20 cellular contexts compared by ENCODE assay signal in genomic region chr18:22015156-22015555, GRCh38.
DNase-seq lines count a peak whose midpoint lies in the region; ATAC-seq, FAIRE-seq and TF ChIP-seq lines count a peak whose summit lies in the region.
"Had no signal": no experiment of that assay in that cellular context is flagged by ENCODE, and none has a peak within 500 bp of the region (broad histone marks: within the 10 kb centered on the region; RNA-seq: fewer than 3 reads in every experiment).

No MANE protein-coding gene starts in this region.

- BruUV-seq in MCF 10A (replicated peaks; lab: Mats Ljungman, UMichigan) = no TSS peak

- H3K4me3 Mint-ChIP-seq in MCF 10A (ENCODE audit: unreplicated experiment) = no peak overlapping the region
- H3K4me3 Mint-ChIP-seq: B cell, HFFc6 had no signal

- no peak overlapping the region for H3K27ac ChIP-seq in breast epithelium
- H3K27ac ChIP-seq: 22Rv1, RWPE1 had no signal

- intact Hi-C loops in MCF 10A (cut with micrococcal nuclease) = no loop called here
- intact Hi-C loops in breast epithelium (cut with DNase I; ENCODE audit: low total_unique reads) = no loop called here

- POLR2A ChIA-PET in MCF 10A (lab: Yijun Ruan, JAX) = interaction anchor here (0.7 kb wide), 1 partner anchor 451 kb away, joined by 3 read pairs; no protein-coding TSS in a partner anchor

- no peaks in the 10 kb centered on the region for H3K27me3 ChIP-seq in breast epithelium

- no peak overlapping the region for H3K4me3 ChIP-seq in breast epithelium
- H3K4me3 ChIP-seq in epithelial cell of esophagus (ENCODE audit: low read length) = no peak overlapping the region
- H3K4me3 ChIP-seq: GM12878 had no signal

- no peaks in the 10 kb centered on the region for H3K4me1 ChIP-seq in breast epithelium

- TF ChIP-seq CTCF in MCF 10A (IDR thresholded peaks at IDR 0.05; ENCODE audit: unreplicated experiment) = no peak
- no peak for TF ChIP-seq CTCF in breast epithelium (IDR thresholded peaks at IDR 0.05)
- no peak for TF ChIP-seq CTCF in epithelial cell of esophagus (IDR thresholded peaks at IDR 0.05; ENCODE audit: insufficient read depth, low read depth, low read length, missing control alignments)

- CTCF ChIA-PET in MCF 10A (lab: Yijun Ruan, JAX) = interaction anchor here (0.8 to 1.6 kb wide), 2 partner anchors 9 to 17 kb away, joined by 3 to 9 read pairs; no protein-coding TSS in a partner anchor

- DNase-seq in MCF 10A (ENCODE audit: unreplicated experiment) = peak; percentile 2
- DNase-seq in breast epithelium (ENCODE audit: low spot score in 2 of 2) = no peak
- DNase-seq in RCC 7860 (ENCODE audit: low spot score) = peak; percentile 23
- peak; percentile 10 for DNase-seq in epithelial cell of esophagus (ENCODE audit: low read depth)
- DNase-seq in SKM-1 treated with dmso at 0.1 percent for 144 hours (lab: John Stamatoyannopoulos, UW; ENCODE audit: unreplicated experiment) = no peak
- DNase-seq in NCI-H1694 treated with DMSO at 0.1 percent for 48 hours (lab: John Stamatoyannopoulos, UW) = no peak
- DNase-seq: HFFc6; NCI-H1105; NCI-H2081 treated with DMSO at 0.1 percent for 48 hours; NCI-H446 treated with DMSO at 0.1 percent for 48 hours; NCI-H69; NK-92 treated with Interleukin-12 subunit alpha and Interleukin-12 subunit beta, amount 100 ng/mL, for 24 hours; SIG-M5 had no signal

- H3K9me3 ChIP-seq in breast epithelium = no peaks in the 10 kb centered on the region

- H3K27me3 Mint-ChIP-seq in MCF 10A (ENCODE audit: insufficient read depth, unreplicated experiment) = no peaks in the 10 kb centered on the region

- FAIRE-seq in RCC 7860 (lab: Jason Lieb, UNC) = peak; percentile 58
- FAIRE-seq: GM12878, H54 had no signal

- no peak for ATAC-seq in HG03378 (IDR thresholded peaks at IDR 0.05; ENCODE audit: unreplicated experiment)
- ATAC-seq in GM18517 (IDR thresholded peaks at IDR 0.05; ENCODE audit: unreplicated experiment) = no peak
- ATAC-seq: GM12878 had no signal

- H3K36me3 ChIP-seq in breast epithelium = no peaks in the 10 kb centered on the region

- H3K9me3 Mint-ChIP-seq in MCF 10A (ENCODE audit: unreplicated experiment) = peaks cover 6% of the 10 kb centered on the region
- H3K9me3 Mint-ChIP-seq: HFFc6 had no signal

- H3K36me3 Mint-ChIP-seq in MCF 10A (ENCODE audit: insufficient read depth, unreplicated experiment) = no peaks in the 10 kb centered on the region

- TF ChIP-seq POLR2A in breast epithelium (IDR thresholded peaks at IDR 0.05) = no peak

- peaks cover 5% of the 10 kb centered on the region for H3K4me1 Mint-ChIP-seq in MCF 10A (ENCODE audit: insufficient read depth, unreplicated experiment)
- H3K4me1 Mint-ChIP-seq: B cell had no signal

- no peak overlapping the region for H3K27ac Mint-ChIP-seq in MCF 10A (ENCODE audit: low read depth, unreplicated experiment)
- H3K27ac Mint-ChIP-seq: B cell, HFFc6 had no signal

Comparison
In these comparisons a context has a peak if more than half of its experiments do, and no peak if none do; other contexts are left out.
1. DNase-seq: peak in MCF 10A (single experiment), RCC 7860 (single experiment) and epithelial cell of esophagus (single experiment); none in breast epithelium (0 of 2), SKM-1 treated with dmso at 0.1 percent for 144 hours (single experiment) and NCI-H1694 treated with DMSO at 0.1 percent for 48 hours (single experiment).